ENCODE assay signal across 10 cellular contexts in the genomic region with DNA sequence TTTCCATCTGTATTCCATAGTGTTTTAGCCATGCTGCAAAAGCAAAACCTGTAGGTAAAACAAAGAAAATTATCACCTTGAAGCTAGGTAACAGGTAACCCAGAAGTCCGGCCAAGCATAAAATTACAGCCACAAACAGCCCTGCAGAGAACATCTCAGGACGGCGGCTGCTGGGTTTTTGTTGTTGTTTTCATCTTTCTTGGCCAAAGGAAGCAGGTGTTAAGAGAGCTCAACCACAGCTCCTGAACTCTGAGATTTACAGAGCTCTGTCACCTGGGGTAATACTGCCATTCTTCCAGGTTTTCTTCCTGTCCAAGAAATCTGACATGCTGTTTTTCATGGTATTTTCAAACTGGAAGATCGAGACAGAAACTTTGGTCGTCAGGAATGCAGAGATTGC. TPM values are rescaled to one million over a fixed set of nuclear protein-coding genes. Genes with fewer than 3 reads are reported as not detected.
DNase-seq lines count a peak whose midpoint lies in the region; ATAC-seq and TF ChIP-seq lines count a peak whose summit lies in the region.
"Had no signal": no experiment of that assay in that cellular context is flagged by ENCODE, and none has a peak within 500 bp of the region (broad histone marks: within the 10 kb centered on the region; RNA-seq: fewer than 3 reads in every experiment).

No MANE protein-coding gene starts in this region.

- H4K20me1 ChIP-seq in SK-N-SH (ENCODE audit: insufficient read depth) (no peaks in the 10 kb centered on the region), osteoblast (ENCODE audit: insufficient read depth, low read length) (no peaks in the 10 kb centered on the region)

- H2AFZ ChIP-seq in SK-N-SH (ENCODE audit: low read depth), result no peak overlapping the region
- H2AFZ ChIP-seq in osteoblast (ENCODE audit: low read length), result no peak overlapping the region

- peaks cover 35% of the 10 kb centered on the region for H3K27me3 ChIP-seq in SK-N-SH (ENCODE audit: insufficient read depth)
- peaks cover 36% of the 10 kb centered on the region for H3K27me3 ChIP-seq in osteoblast (ENCODE audit: insufficient read depth, low read length)

- H3K9me3 ChIP-seq in SK-N-SH (no peaks in the 10 kb centered on the region), osteoblast (ENCODE audit: low read depth, low read length) (no peaks in the 10 kb centered on the region)

- no peak for TF ChIP-seq RAD21 in SK-N-SH (IDR thresholded peaks at IDR 0.05; ENCODE audit: low read length)

- TF ChIP-seq EP300 in SK-N-SH (IDR thresholded peaks at IDR 0.05; ENCODE audit: borderline replicate concordance in 1 of 2, low read depth in 1 of 2, low read length in 1 of 2), result no peak

- ATAC-seq in SK-N-SH treated with all-trans-retinoic acid at 6 μM for 48 hours (no peak), HG02763 (IDR thresholded peaks at IDR 0.05; ENCODE audit: unreplicated experiment) (peak; percentile 55), HG03442 (IDR thresholded peaks at IDR 0.05; ENCODE audit: unreplicated experiment) (no peak)

- no peak for TF ChIP-seq CTCF in SK-N-SH (IDR thresholded peaks at IDR 0.05)
- TF ChIP-seq CTCF in VCaP (conservative IDR thresholded peaks at IDR 0.05), result no peak
- TF ChIP-seq CTCF in osteoblast (IDR thresholded peaks at IDR 0.05; ENCODE audit: extremely low read depth, low read depth, low read length), result no peak

- H3K4me2 ChIP-seq in SK-N-SH (peak overlapping the region; percentile 77), osteoblast (ENCODE audit: insufficient read depth, low read length) (peak overlapping the region; percentile 82)

- 22% methylated on average over 5 of the region's 5 CpGs for WGBS in SK-N-SH (ENCODE audit: low lambda C conversion rate)

- DNase-seq in SK-N-SH (no peak), osteoblast (ENCODE audit: insufficient read length, low spot score, missing footprints) (no peak), NK-92 (lab: John Stamatoyannopoulos, UW; ENCODE audit: unreplicated experiment) (no peak), NCI-H2081 treated with DMSO at 0.1 percent for 48 hours (lab: John Stamatoyannopoulos, UW) (no peak)
- DNase-seq: IMR-90 had no signal

- H3K4me1 ChIP-seq in SK-N-SH (ENCODE audit: control insufficient read depth in 1 of 2, insufficient read depth in 2 of 2, low read depth in 1 of 2, low read length in 1 of 2), result peaks cover 0 to 13% of the 10 kb centered on the region in 2 experiments; a peak in 1 of 4 replicates
- peaks cover 24% of the 10 kb centered on the region for H3K4me1 ChIP-seq in osteoblast (ENCODE audit: insufficient read depth, low read length)

- no peak overlapping the region for H3K9ac ChIP-seq in SK-N-SH

- no peak overlapping the region for H3K27ac ChIP-seq in SK-N-SH (ENCODE audit: low read depth in 2 of 2, low read length in 1 of 2)
- peak overlapping the region; percentile 68 for H3K27ac ChIP-seq in VCaP
- no peak overlapping the region for H3K27ac ChIP-seq in osteoblast (ENCODE audit: low read depth, low read length)

- CTCF ChIA-PET in SK-N-SH (lab: Yijun Ruan, JAX), result interaction anchor here (0.9 to 2.7 kb wide), 4 partner anchors 11 to 69 kb away, joined by 3 to 10 read pairs (median 4); no protein-coding TSS in a partner anchor

- no peaks in the 10 kb centered on the region for H3K36me3 ChIP-seq in SK-N-SH (replicated peaks in 1 of 2; ENCODE audit: control insufficient read depth in 1 of 2, insufficient read depth in 2 of 2, low read length in 1 of 2)
- no peaks in the 10 kb centered on the region for H3K36me3 ChIP-seq in osteoblast (ENCODE audit: insufficient read depth, low read length)

- H3F3A ChIP-seq in SK-N-SH (replicated peaks; ENCODE audit: insufficient read depth), result no peaks in the 10 kb centered on the region

- H3K9me2 ChIP-seq in SK-N-SH, result no peaks in the 10 kb centered on the region

- H3K4me3 ChIP-seq in SK-N-SH (ENCODE audit: low read depth in 2 of 2, low read length in 1 of 2) (no peak overlapping the region), osteoblast (ENCODE audit: insufficient read depth, low read length) (no peak overlapping the region)

- H3K79me2 ChIP-seq in SK-N-SH (ENCODE audit: insufficient read depth) (no peaks in the 10 kb centered on the region), osteoblast (ENCODE audit: insufficient read depth, low read length) (no peaks in the 10 kb centered on the region)

- POLR2A ChIA-PET in SK-N-SH (lab: Yijun Ruan, JAX), result no interaction called here

TF ChIP-seq in SK-N-SH, 30 proteins besides CTCF, POLR2A, EP300 and RAD21 (continues in another document):
- no peak for TF ChIP-seq RCOR1 (IDR thresholded peaks at IDR 0.05; ENCODE audit: low read length)
- no peak for TF ChIP-seq TAF1 (IDR thresholded peaks at IDR 0.05; ENCODE audit: borderline replicate concordance, low read depth, low read length)
- no peak for TF ChIP-seq NRF1 (IDR thresholded peaks at IDR 0.05; ENCODE audit: low read depth, low read length)
- TF ChIP-seq, protein P1, sequence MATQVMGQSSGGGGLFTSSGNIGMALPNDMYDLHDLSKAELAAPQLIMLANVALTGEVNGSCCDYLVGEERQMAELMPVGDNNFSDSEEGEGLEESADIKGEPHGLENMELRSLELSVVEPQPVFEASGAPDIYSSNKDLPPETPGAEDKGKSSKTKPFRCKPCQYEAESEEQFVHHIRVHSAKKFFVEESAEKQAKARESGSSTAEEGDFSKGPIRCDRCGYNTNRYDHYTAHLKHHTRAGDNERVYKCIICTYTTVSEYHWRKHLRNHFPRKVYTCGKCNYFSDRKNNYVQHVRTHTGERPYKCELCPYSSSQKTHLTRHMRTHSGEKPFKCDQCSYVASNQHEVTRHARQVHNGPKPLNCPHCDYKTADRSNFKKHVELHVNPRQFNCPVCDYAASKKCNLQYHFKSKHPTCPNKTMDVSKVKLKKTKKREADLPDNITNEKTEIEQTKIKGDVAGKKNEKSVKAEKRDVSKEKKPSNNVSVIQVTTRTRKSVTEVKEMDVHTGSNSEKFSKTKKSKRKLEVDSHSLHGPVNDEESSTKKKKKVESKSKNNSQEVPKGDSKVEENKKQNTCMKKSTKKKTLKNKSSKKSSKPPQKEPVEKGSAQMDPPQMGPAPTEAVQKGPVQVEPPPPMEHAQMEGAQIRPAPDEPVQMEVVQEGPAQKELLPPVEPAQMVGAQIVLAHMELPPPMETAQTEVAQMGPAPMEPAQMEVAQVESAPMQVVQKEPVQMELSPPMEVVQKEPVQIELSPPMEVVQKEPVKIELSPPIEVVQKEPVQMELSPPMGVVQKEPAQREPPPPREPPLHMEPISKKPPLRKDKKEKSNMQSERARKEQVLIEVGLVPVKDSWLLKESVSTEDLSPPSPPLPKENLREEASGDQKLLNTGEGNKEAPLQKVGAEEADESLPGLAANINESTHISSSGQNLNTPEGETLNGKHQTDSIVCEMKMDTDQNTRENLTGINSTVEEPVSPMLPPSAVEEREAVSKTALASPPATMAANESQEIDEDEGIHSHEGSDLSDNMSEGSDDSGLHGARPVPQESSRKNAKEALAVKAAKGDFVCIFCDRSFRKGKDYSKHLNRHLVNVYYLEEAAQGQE (IDR thresholded peaks at IDR 0.05; ENCODE audit: low read depth, low read length), result no peak
- no peak for TF ChIP-seq GATA2 (CRISPR knock-in tag; IDR thresholded peaks at IDR 0.05)

TF ChIP-seq in SK-N-SH treated with all-trans-retinoic acid at 6 μM for 48 hours, 23 proteins besides CTCF, POLR2A, EP300 and RAD21:
- TF ChIP-seq ESRRG (CRISPR knock-in tag; IDR thresholded peaks at IDR 0.05), result no peak
- TF ChIP-seq SNAI2 (CRISPR knock-in tag; IDR thresholded peaks at IDR 0.05), result no peak
- no peak for TF ChIP-seq TCF4 (CRISPR knock-in tag; IDR thresholded peaks at IDR 0.05; ENCODE audit: borderline replicate concordance)
- TF ChIP-seq, protein P2, sequence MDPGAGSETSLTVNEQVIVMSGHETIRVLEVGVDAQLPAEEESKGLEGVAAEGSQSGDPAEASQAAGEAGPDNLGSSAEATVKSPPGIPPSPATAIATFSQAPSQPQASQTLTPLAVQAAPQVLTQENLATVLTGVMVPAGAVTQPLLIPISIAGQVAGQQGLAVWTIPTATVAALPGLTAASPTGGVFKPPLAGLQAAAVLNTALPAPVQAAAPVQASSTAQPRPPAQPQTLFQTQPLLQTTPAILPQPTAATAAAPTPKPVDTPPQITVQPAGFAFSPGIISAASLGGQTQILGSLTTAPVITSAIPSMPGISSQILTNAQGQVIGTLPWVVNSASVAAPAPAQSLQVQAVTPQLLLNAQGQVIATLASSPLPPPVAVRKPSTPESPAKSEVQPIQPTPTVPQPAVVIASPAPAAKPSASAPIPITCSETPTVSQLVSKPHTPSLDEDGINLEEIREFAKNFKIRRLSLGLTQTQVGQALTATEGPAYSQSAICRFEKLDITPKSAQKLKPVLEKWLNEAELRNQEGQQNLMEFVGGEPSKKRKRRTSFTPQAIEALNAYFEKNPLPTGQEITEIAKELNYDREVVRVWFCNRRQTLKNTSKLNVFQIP (CRISPR knock-in tag; IDR thresholded peaks at IDR 0.05; ENCODE audit: borderline replicate concordance, low read depth), result no peak

RNA-seq across cellular contexts. Expression of a gene that starts 0.8 kb away (rescaled TPM):
- 0.02 TPM in 2 replicates for polyA plus RNA-seq in SK-N-SH (2012; rRNA removed)
- polyA plus RNA-seq in SK-N-SH (2012; cell fraction: cytosol; rRNA removed), result 0.03 TPM in 2 replicates
- 0.01 and 0.02 TPM in 2 replicates for polyA plus RNA-seq in SK-N-SH (2012; cell fraction: nucleus; rRNA removed)
- total RNA-seq in osteoblast, result 4.7 TPM in 2 replicates
- polyA plus RNA-seq: AG04450 had no signal
